ENCODE assay signal across 8 cellular contexts in genomic region chr16:11668590-11669379, GRCh38. TPM values are rescaled to one million over a fixed set of nuclear protein-coding genes. Genes with fewer than 3 reads are reported as not detected.
DNase-seq lines count a peak whose midpoint lies in the region; ATAC-seq and TF ChIP-seq lines count a peak whose summit lies in the region.

No MANE protein-coding gene starts in this region.

- H3K56ac ChIP-seq in IMR-90 (ENCODE audit: extremely low read depth, insufficient read depth, low read length): no peak overlapping the region; the same call in 1 of the 2 replicates

- peak overlapping the region; percentile 97 for H2AK9ac ChIP-seq in IMR-90 (replicated peaks; ENCODE audit: low read depth, low read length, poor library complexity)

- no peak overlapping the region; the same call in 1 of the 2 replicates for H4K91ac ChIP-seq in IMR-90 (ENCODE audit: insufficient read depth, low read depth, low read length)

- no peaks in the 10 kb centered on the region for H3K9me3 Mint-ChIP-seq in immature natural killer cell
- H3K9me3 Mint-ChIP-seq in stimulated activated naive CD8-positive, alpha-beta T cell treated with anti-CD3 and anti-CD28 coated beads, Interleukin-15, amount 100 ng/mL, for 72 hours: no peaks in the 10 kb centered on the region

- H2AFZ ChIP-seq in IMR-90 (replicated peaks; ENCODE audit: low read length, poor library complexity): peak overlapping the region; percentile 84

- no peak overlapping the region for H2BK120ac ChIP-seq in IMR-90 (ENCODE audit: low read depth, low read length)

- dilution Hi-C loops in IMR-90 (cut with HindIII; ENCODE audit: low sequenced_read_pairs, unreplicated experiment): no loop called here

- no peaks in the 10 kb centered on the region for H3K27me3 ChIP-seq in IMR-90 (ENCODE audit: control insufficient read depth, insufficient read depth, low read length)

- no peak overlapping the region for H2BK15ac ChIP-seq in IMR-90 (ENCODE audit: low read depth, low read length)

- H3K9me1 ChIP-seq in IMR-90 (ENCODE audit: insufficient read depth, low read length): peaks cover 6% of the 10 kb centered on the region

- DNase-seq in AG04449 (ENCODE audit: low read depth, low spot score) (no peak), IMR-90 (no peak), immature natural killer cell (no peak), D341Med (ENCODE audit: low spot score) (no peak), Kasumi-1 (lab: John Stamatoyannopoulos, UW) (no peak)
- peak; percentile 31 to 37 for DNase-seq in stimulated activated naive CD8-positive, alpha-beta T cell treated with anti-CD3 and anti-CD28 coated beads, Interleukin-15, amount 100 ng/mL, for 72 hours

- intact Hi-C loops in IMR-90 (cut with micrococcal nuclease): no loop called here

- CTCF ChIA-PET in AG04449 (lab: Yijun Ruan, JAX) (interaction anchor here (1.0 to 2.0 kb wide), 6 partner anchors 21 to 274 kb away, joined by 3 to 8 read pairs (median 4); no protein-coding TSS in a partner anchor), IMR-90 (lab: Yijun Ruan, JAX) (no interaction called here)

- no TSS peak for BruUV-seq in IMR-90 (replicated peaks; lab: Mats Ljungman, UMichigan)

- no peak overlapping the region for H4K5ac ChIP-seq in IMR-90 (ENCODE audit: low read depth, low read length)

- no peak for TF ChIP-seq CTCF in AG04449 (IDR thresholded peaks at IDR 0.05; ENCODE audit: insufficient read depth, low read length, missing control alignments)
- no peak for TF ChIP-seq CTCF in IMR-90 (conservative IDR thresholded peaks at IDR 0.05; ENCODE audit: low read depth, low read length)

- H3K79me1 ChIP-seq in IMR-90 (ENCODE audit: low read depth in 1 of 2, low read length in 2 of 2): peaks cover 3 to 50% of the 10 kb centered on the region in 2 experiments; a peak in 3 of 4 replicates

- H3K27ac Mint-ChIP-seq in immature natural killer cell: no peak overlapping the region
- peak overlapping the region in 1 of 2 donors; percentile 74 for H3K27ac Mint-ChIP-seq in stimulated activated naive CD8-positive, alpha-beta T cell treated with anti-CD3 and anti-CD28 coated beads, Interleukin-15, amount 100 ng/mL, for 72 hours

- no peak overlapping the region for H2BK20ac ChIP-seq in IMR-90 (ENCODE audit: low read depth, low read length)

- WGBS in IMR-90 (ENCODE audit: extremely low coverage in 2 of 2, insufficient read length in 1 of 2), 2 experiments: 0% methylated on average over 40 of the region's 100 CpGs; no CpG with 5 or more reads in 1 of the 2 experiments

- H3K36me3 Mint-ChIP-seq in immature natural killer cell: no peaks in the 10 kb centered on the region

- H3K14ac ChIP-seq in IMR-90 (replicated peaks; ENCODE audit: low read depth, low read length): peak overlapping the region; percentile 79

- peaks cover 47% of the 10 kb centered on the region for H4K20me1 ChIP-seq in IMR-90 (ENCODE audit: insufficient read depth, low read length)

- peak overlapping the region; percentile 67; the same call in 1 of the 2 replicates for H2AK5ac ChIP-seq in IMR-90 (ENCODE audit: low read depth, low read length)

- H3K27ac ChIP-seq in IMR-90 (ENCODE audit: insufficient read depth, low read length) (peak overlapping the region; percentile 26; the same call in 1 of the 2 replicates), angular gyrus (ENCODE audit: low read depth, low read length) (peak overlapping the region; percentile 34)

- H3K18ac ChIP-seq in IMR-90 (ENCODE audit: low read depth, low read length): no peak overlapping the region; the same call in 1 of the 2 replicates

- in situ Hi-C loops in IMR-90 (cut with MboI; ENCODE audit: low sequenced_read_pairs): no loop called here

- TF ChIP-seq RAD21 in IMR-90 (IDR thresholded peaks at IDR 0.05; ENCODE audit: low read length): no peak

- ATAC-seq in IMR-90 (ENCODE audit: low read depth) (peak; percentile 3; the same call in 1 of the 2 replicates), GM21423 (IDR thresholded peaks at IDR 0.05; ENCODE audit: unreplicated experiment) (no peak)
- no peak for ATAC-seq in stimulated activated naive CD8-positive, alpha-beta T cell treated with anti-CD3 and anti-CD28 coated beads, Interleukin-15, amount 100 ng/mL, for 72 hours

- H3K4me1 Mint-ChIP-seq in immature natural killer cell: peaks cover 5 to 38% of the 10 kb centered on the region in 2 donors
- peaks cover 85% of the 10 kb centered on the region for H3K4me1 Mint-ChIP-seq in stimulated activated naive CD8-positive, alpha-beta T cell treated with anti-CD3 and anti-CD28 coated beads, Interleukin-15, amount 100 ng/mL, for 72 hours

- TF ChIP-seq POLR2A in IMR-90 (IDR thresholded peaks at IDR 0.05; ENCODE audit: low read depth, low read length): no peak

- H3K9ac ChIP-seq in IMR-90 (ENCODE audit: low read depth, low read length): peak overlapping the region; percentile 57

- no peak overlapping the region for H2BK5ac ChIP-seq in IMR-90 (ENCODE audit: low read depth, low read length, poor library complexity, severe bottlenecking)

- H3K4me3 Mint-ChIP-seq in immature natural killer cell: peak overlapping the region in 4 of 5 donors; percentile 36 to 88 (median 80)
- peak overlapping the region; percentile 85 to 91 for H3K4me3 Mint-ChIP-seq in stimulated activated naive CD8-positive, alpha-beta T cell treated with anti-CD3 and anti-CD28 coated beads, Interleukin-15, amount 100 ng/mL, for 72 hours

- no peaks in the 10 kb centered on the region; the same call in 1 of the 2 replicates for H3K36me3 ChIP-seq in IMR-90 (ENCODE audit: control insufficient read depth, insufficient read depth, low read length)

- H3K4me2 ChIP-seq in IMR-90 (ENCODE audit: low read depth, low read length): peak overlapping the region; percentile 98

- H3K23ac ChIP-seq in IMR-90 (ENCODE audit: low read depth, low read length): peak overlapping the region; percentile 89

- H3K27me3 Mint-ChIP-seq in immature natural killer cell (ENCODE audit: low read depth in 3 of 3): peaks cover 4 to 8% (median 6%) of the 10 kb centered on the region in 3 donors
- no peaks in the 10 kb centered on the region for H3K27me3 Mint-ChIP-seq in stimulated activated naive CD8-positive, alpha-beta T cell treated with anti-CD3 and anti-CD28 coated beads, Interleukin-15, amount 100 ng/mL, for 72 hours

- H4K8ac ChIP-seq in IMR-90 (ENCODE audit: low read depth in 2 of 2, low read length in 2 of 2): 0 out of 4 replicates have a peak overlapping the region, but pooled peaks of 1 of the 2 experiments have one; percentile 23

- H3K4ac ChIP-seq in IMR-90 (ENCODE audit: low read depth, low read length): peak overlapping the region; percentile 61

- no peaks in the 10 kb centered on the region for H3K9me3 ChIP-seq in IMR-90 (ENCODE audit: control insufficient read depth, insufficient read depth, low read length)

- H3K4me3 ChIP-seq in AG04449 (ENCODE audit: low read depth, low read length) (peak overlapping the region; percentile 68), IMR-90 (ENCODE audit: insufficient read depth, low read depth, low read length) (peak overlapping the region; percentile 99)

- peaks cover 7% of the 10 kb centered on the region for H3K4me1 ChIP-seq in IMR-90 (ENCODE audit: control insufficient read depth, insufficient read depth, low read length)

- POLR2A ChIA-PET in AG04449 (lab: Yijun Ruan, JAX): interaction anchor here (1.8 kb wide), 1 partner anchor 10 kb away, joined by 6 read pairs; no protein-coding TSS in a partner anchor
- POLR2A ChIA-PET in IMR-90 (lab: Charles Lee; ENCODE audit: unreplicated experiment): no interaction called here

TF ChIP-seq in IMR-90, 13 proteins besides CTCF, POLR2A, EP300 and RAD21:
- TF ChIP-seq USF2 (IDR thresholded peaks at IDR 0.05; ENCODE audit: low read depth, low read length) (no peak), MXI1 (IDR thresholded peaks at IDR 0.05; ENCODE audit: borderline replicate concordance, low read depth, low read length) (peak; percentile 47; the same call in 1 of the 2 replicates), MAZ (IDR thresholded peaks at IDR 0.05; ENCODE audit: borderline replicate concordance, low read depth, low read length) (0 out of 2 replicates have a peak, but pooled peaks have one; percentile 7)
TF ChIP-seq in IMR-90: peak in this region for 2.

RNA-seq across cellular contexts. Expression of gene SNN, which starts 0.5 kb away (rescaled TPM):
- total RNA-seq in IMR-90 (2012; rRNA removed): 8.6 and 10.0 TPM in 2 replicates
- polyA plus RNA-seq in IMR-90 (2012; rRNA removed) (11.8 and 13.0 TPM in 2 replicates), immature natural killer cell (10 to 100 TPM in 1 of 3 donors, 1 to 10 TPM in 2; 2.4 to 11.1 (median 4.9) TPM)
- 9.3 and 14.5 TPM in 2 replicates for polyA plus RNA-seq in IMR-90 (2012; cell fraction: cytosol; rRNA removed)
- 7.9 and 13.2 TPM in 2 replicates for polyA plus RNA-seq in IMR-90 (2012; cell fraction: nucleus; rRNA removed; ENCODE audit: low replicate concordance)

Comparison
In these comparisons a context has a peak if more than half of its experiments do, and no peak if none do; other contexts are left out.
1. DNase-seq: peak in stimulated activated naive CD8-positive, alpha-beta T cell treated with anti-CD3 and anti-CD28 coated beads, Interleukin-15, amount 100 ng/mL, for 72 hours (2 of 2); none in AG04449 (single experiment), IMR-90 (single experiment), immature natural killer cell (0 of 3), D341Med (single experiment) and Kasumi-1 (0 of 2).